Comparison of ENCODE assay signal across 8 cellular contexts in the genomic region with DNA sequence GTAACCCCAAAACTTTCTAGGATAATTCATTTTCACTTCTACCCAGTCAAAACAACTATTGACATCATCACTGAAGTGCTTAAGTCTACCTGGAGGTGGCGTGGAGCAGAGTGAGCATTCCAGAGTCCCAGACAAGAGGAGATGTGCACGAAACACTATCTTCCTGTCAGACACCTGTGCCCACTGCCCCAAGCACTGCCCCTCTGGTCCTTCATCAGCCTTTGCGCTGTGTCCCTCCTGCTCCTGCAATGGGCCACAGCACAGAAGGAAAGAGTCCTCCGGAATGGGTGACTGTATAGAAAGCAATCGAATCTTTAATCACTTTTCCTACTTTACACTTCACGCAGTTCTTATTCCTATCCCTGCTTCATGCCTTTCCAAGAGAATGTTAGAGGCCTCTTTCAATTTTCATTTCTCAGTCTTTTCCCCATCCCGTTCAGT. TPM values are rescaled to one million over a fixed set of nuclear protein-coding genes. Genes with fewer than 3 reads are reported as not detected.
DNase-seq lines count a peak whose midpoint lies in the region; TF ChIP-seq lines count a peak whose summit lies in the region.

No MANE protein-coding gene starts in this region.

- no peak for TF ChIP-seq EP300 in transverse colon (IDR thresholded peaks at IDR 0.05; ENCODE audit: low read depth)

- no CpG with 5 or more reads among the region's 7 CpGs for WGBS in iPS DF 6.9 (ENCODE audit: insufficient coverage, insufficient read length)
- WGBS in transverse colon (ENCODE audit: low coverage in 1 of 2), 2 donors, result 21 to 24% methylated on average over 6 to 7 of the region's 7 CpGs

- in situ Hi-C loops in transverse colon (cut with MboI; ENCODE audit: low pct_ligation_motif_present in 1 of 4, low pct_unique_long_range_greater_than_20kb in 1 of 4, low sequenced_read_pairs in 3 of 4), result no loop called here

- intact Hi-C loops in transverse colon (cut with DNase I; ENCODE audit: low total_unique reads), result no loop called here

- H3K4me3 ChIP-seq in iPS DF 6.9 (ENCODE audit: low read length) (peak overlapping the region; percentile 15; the same call in 1 of the 2 replicates), transverse colon (peak overlapping the region in 1 of 4 donors; percentile 50)

- H3K4me1 ChIP-seq in ES-I3 (ENCODE audit: insufficient read depth, low read length) (peaks cover 5% of the 10 kb centered on the region), iPS DF 6.9 (ENCODE audit: control insufficient read depth, insufficient read depth, low read length) (peaks cover 3% of the 10 kb centered on the region; the same call in 1 of the 2 replicates), transverse colon (peaks cover 0 to 19% (median 3%) of the 10 kb centered on the region in 4 donors)

- peak; percentile 4 for TF ChIP-seq CTCF in GM20000 (IDR thresholded peaks at IDR 0.05; ENCODE audit: extremely low read depth, missing control alignments)
- peak in 4 of 5 experiments; percentile 8 to 20 (median 10) for TF ChIP-seq CTCF in transverse colon (IDR thresholded peaks at IDR 0.05)

- H3K36me3 ChIP-seq in ES-I3 (ENCODE audit: insufficient read depth, low read length), result no peaks in the 10 kb centered on the region
- H3K36me3 ChIP-seq in iPS DF 6.9 (ENCODE audit: control insufficient read depth, insufficient read depth, low read length), result no peaks in the 10 kb centered on the region
- H3K36me3 ChIP-seq in transverse colon, result no peaks in the 10 kb centered on the region

- H3K9ac ChIP-seq in ES-I3 (ENCODE audit: low read depth, low read length), result peak overlapping the region; percentile 65; the same call in 1 of the 2 replicates

- no peak overlapping the region for H3K27ac ChIP-seq in iPS DF 6.9 (ENCODE audit: low read length)
- H3K27ac ChIP-seq in transverse colon, result peak overlapping the region in 2 of 4 donors; percentile 21 to 40

- H3K27me3 ChIP-seq in iPS DF 6.9 (ENCODE audit: control insufficient read depth, insufficient read depth, low read length), result no peaks in the 10 kb centered on the region; the same call in 1 of the 2 replicates
- H3K27me3 ChIP-seq in transverse colon, result peaks cover 39% of the 10 kb centered on the region

- H3K9me3 ChIP-seq in ES-I3 (ENCODE audit: control insufficient read depth, insufficient read depth, low read length), result no peaks in the 10 kb centered on the region
- H3K9me3 ChIP-seq in iPS DF 6.9 (ENCODE audit: control insufficient read depth, insufficient read depth, low read length), result no peaks in the 10 kb centered on the region
- no peaks in the 10 kb centered on the region for H3K9me3 ChIP-seq in transverse colon

- DNase-seq in GM20000 (ENCODE audit: low spot score) (peak; percentile 31), HT-29 (ENCODE audit: low spot score) (peak; percentile 45), UCSD-AML1 (lab: John Stamatoyannopoulos, UW; ENCODE audit: unreplicated experiment) (peak; percentile 9), iPS DF 6.9 (ENCODE audit: low read depth, low spot score) (no peak), transverse colon (no peak), NCI-H774 (lab: John Stamatoyannopoulos, UW) (no peak), NCI-H187 (lab: John Stamatoyannopoulos, UW) (no peak)

- no peak for TF ChIP-seq POLR2A in transverse colon (IDR thresholded peaks at IDR 0.05)

RNA-seq across cellular contexts. Expression of gene GRIA4, which starts 0.5 kb away (rescaled TPM):
- total RNA-seq in HT-29 (2014; rRNA removed; shearing (Covaris generic)), result not detected in 2 replicates
- total RNA-seq in transverse colon, result 1 to 10 TPM in 2 of 4 donors, under 1 TPM in 1, not detected in 1; 0.79 to 2.4 (median 1.4) TPM

Comparison
In these comparisons a context has a peak if more than half of its experiments do, and no peak if none do; other contexts are left out.
1. DNase-seq: peak in GM20000 (single experiment), HT-29 (single experiment) and UCSD-AML1 (single experiment); none in iPS DF 6.9 (single experiment), transverse colon (single experiment), NCI-H774 (single experiment) and NCI-H187 (0 of 2).